1 cellular context compared by ENCODE assay signal in genomic region chr6:26156105-26156849, GRCh38.
TF ChIP-seq lines count a peak whose summit lies in the region.

No MANE protein-coding gene starts in this region.

TF ChIP-seq in HepG2, 621 proteins besides CTCF, POLR2A, EP300 and RAD21 (continued from another document and continues in another):
- TF ChIP-seq ZNF687 (CRISPR knock-in tag; IDR thresholded peaks at IDR 0.05) = peak; percentile 90
- no peak for TF ChIP-seq MLX (CRISPR knock-in tag; IDR thresholded peaks at IDR 0.05)
- peak; percentile 81; the same call in 1 of the 2 replicates for TF ChIP-seq SSRP1 (CRISPR knock-in tag; IDR thresholded peaks at IDR 0.05)
- TF ChIP-seq SP140L (CRISPR knock-in tag; IDR thresholded peaks at IDR 0.05; ENCODE audit: borderline replicate concordance) = no peak
- TF ChIP-seq RFX5 (IDR thresholded peaks at IDR 0.05; ENCODE audit: low read depth, low read length) = peak; percentile 52; the same call in 1 of the 2 replicates
- TF ChIP-seq MXD1 (CRISPR knock-in tag; IDR thresholded peaks at IDR 0.05) = peak; percentile 93
- peak; percentile 93 for TF ChIP-seq ZNF800 (CRISPR knock-in tag; IDR thresholded peaks at IDR 0.05)
- peak; percentile 93 for TF ChIP-seq POGK (CRISPR knock-in tag; conservative IDR thresholded peaks at IDR 0.05)
- peak; percentile 65 for TF ChIP-seq ZNF792 (CRISPR knock-in tag; IDR thresholded peaks at IDR 0.05)
- TF ChIP-seq, protein P1, sequence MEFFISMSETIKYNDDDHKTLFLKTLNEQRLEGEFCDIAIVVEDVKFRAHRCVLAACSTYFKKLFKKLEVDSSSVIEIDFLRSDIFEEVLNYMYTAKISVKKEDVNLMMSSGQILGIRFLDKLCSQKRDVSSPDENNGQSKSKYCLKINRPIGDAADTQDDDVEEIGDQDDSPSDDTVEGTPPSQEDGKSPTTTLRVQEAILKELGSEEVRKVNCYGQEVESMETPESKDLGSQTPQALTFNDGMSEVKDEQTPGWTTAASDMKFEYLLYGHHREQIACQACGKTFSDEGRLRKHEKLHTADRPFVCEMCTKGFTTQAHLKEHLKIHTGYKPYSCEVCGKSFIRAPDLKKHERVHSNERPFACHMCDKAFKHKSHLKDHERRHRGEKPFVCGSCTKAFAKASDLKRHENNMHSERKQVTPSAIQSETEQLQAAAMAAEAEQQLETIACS (CRISPR knock-in tag; IDR thresholded peaks at IDR 0.05) = peak; percentile 59
- TF ChIP-seq, protein P2, sequence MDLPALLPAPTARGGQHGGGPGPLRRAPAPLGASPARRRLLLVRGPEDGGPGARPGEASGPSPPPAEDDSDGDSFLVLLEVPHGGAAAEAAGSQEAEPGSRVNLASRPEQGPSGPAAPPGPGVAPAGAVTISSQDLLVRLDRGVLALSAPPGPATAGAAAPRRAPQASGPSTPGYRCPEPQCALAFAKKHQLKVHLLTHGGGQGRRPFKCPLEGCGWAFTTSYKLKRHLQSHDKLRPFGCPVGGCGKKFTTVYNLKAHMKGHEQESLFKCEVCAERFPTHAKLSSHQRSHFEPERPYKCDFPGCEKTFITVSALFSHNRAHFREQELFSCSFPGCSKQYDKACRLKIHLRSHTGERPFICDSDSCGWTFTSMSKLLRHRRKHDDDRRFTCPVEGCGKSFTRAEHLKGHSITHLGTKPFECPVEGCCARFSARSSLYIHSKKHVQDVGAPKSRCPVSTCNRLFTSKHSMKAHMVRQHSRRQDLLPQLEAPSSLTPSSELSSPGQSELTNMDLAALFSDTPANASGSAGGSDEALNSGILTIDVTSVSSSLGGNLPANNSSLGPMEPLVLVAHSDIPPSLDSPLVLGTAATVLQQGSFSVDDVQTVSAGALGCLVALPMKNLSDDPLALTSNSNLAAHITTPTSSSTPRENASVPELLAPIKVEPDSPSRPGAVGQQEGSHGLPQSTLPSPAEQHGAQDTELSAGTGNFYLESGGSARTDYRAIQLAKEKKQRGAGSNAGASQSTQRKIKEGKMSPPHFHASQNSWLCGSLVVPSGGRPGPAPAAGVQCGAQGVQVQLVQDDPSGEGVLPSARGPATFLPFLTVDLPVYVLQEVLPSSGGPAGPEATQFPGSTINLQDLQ (CRISPR knock-in tag; IDR thresholded peaks at IDR 0.05) = 0 out of 2 replicates have a peak, but pooled peaks have one; percentile 72
- peak; percentile 65; the same call in 1 of the 2 replicates for TF ChIP-seq ZNF414 (CRISPR knock-in tag; IDR thresholded peaks at IDR 0.05)
- peak; percentile 88; the same call in 1 of the 2 replicates for TF ChIP-seq ZNF124 (CRISPR knock-in tag; IDR thresholded peaks at IDR 0.05)
- TF ChIP-seq TAF1 (CRISPR knock-in tag; IDR thresholded peaks at IDR 0.05) = peak; percentile 96
- no peak; the same call in 1 of the 2 replicates for TF ChIP-seq PRDM10 (CRISPR knock-in tag; IDR thresholded peaks at IDR 0.05; ENCODE audit: low read depth)
- peak; percentile 86 for TF ChIP-seq TBL1XR1 (IDR thresholded peaks at IDR 0.05; ENCODE audit: borderline replicate concordance, low read length, partially characterized antibody)
- TF ChIP-seq, protein P3, sequence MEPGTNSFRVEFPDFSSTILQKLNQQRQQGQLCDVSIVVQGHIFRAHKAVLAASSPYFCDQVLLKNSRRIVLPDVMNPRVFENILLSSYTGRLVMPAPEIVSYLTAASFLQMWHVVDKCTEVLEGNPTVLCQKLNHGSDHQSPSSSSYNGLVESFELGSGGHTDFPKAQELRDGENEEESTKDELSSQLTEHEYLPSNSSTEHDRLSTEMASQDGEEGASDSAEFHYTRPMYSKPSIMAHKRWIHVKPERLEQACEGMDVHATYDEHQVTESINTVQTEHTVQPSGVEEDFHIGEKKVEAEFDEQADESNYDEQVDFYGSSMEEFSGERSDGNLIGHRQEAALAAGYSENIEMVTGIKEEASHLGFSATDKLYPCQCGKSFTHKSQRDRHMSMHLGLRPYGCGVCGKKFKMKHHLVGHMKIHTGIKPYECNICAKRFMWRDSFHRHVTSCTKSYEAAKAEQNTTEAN (CRISPR knock-in tag; conservative IDR thresholded peaks at IDR 0.05) = peak; percentile 65
- TF ChIP-seq, protein P4, sequence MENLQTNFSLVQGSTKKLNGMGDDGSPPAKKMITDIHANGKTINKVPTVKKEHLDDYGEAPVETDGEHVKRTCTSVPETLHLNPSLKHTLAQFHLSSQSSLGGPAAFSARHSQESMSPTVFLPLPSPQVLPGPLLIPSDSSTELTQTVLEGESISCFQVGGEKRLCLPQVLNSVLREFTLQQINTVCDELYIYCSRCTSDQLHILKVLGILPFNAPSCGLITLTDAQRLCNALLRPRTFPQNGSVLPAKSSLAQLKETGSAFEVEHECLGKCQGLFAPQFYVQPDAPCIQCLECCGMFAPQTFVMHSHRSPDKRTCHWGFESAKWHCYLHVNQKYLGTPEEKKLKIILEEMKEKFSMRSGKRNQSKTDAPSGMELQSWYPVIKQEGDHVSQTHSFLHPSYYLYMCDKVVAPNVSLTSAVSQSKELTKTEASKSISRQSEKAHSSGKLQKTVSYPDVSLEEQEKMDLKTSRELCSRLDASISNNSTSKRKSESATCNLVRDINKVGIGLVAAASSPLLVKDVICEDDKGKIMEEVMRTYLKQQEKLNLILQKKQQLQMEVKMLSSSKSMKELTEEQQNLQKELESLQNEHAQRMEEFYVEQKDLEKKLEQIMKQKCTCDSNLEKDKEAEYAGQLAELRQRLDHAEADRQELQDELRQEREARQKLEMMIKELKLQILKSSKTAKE (CRISPR knock-in tag; IDR thresholded peaks at IDR 0.05; ENCODE audit: borderline replicate concordance) = peak; percentile 61
- 0 out of 2 replicates have a peak, but pooled peaks have one; percentile 26 for TF ChIP-seq HNF4G (IDR thresholded peaks at IDR 0.05; ENCODE audit: borderline replicate concordance, low read depth, low read length)
- peak; percentile 29 for TF ChIP-seq HNF4G (CRISPR knock-in tag; IDR thresholded peaks at IDR 0.05; ENCODE audit: borderline replicate concordance, low read depth)
- peak; percentile 96 for TF ChIP-seq MAF1 (CRISPR knock-in tag; IDR thresholded peaks at IDR 0.05; ENCODE audit: borderline replicate concordance)
- TF ChIP-seq ZFP90 (CRISPR knock-in tag; IDR thresholded peaks at IDR 0.05; ENCODE audit: borderline replicate concordance) = peak; percentile 95
- TF ChIP-seq, protein P5, sequence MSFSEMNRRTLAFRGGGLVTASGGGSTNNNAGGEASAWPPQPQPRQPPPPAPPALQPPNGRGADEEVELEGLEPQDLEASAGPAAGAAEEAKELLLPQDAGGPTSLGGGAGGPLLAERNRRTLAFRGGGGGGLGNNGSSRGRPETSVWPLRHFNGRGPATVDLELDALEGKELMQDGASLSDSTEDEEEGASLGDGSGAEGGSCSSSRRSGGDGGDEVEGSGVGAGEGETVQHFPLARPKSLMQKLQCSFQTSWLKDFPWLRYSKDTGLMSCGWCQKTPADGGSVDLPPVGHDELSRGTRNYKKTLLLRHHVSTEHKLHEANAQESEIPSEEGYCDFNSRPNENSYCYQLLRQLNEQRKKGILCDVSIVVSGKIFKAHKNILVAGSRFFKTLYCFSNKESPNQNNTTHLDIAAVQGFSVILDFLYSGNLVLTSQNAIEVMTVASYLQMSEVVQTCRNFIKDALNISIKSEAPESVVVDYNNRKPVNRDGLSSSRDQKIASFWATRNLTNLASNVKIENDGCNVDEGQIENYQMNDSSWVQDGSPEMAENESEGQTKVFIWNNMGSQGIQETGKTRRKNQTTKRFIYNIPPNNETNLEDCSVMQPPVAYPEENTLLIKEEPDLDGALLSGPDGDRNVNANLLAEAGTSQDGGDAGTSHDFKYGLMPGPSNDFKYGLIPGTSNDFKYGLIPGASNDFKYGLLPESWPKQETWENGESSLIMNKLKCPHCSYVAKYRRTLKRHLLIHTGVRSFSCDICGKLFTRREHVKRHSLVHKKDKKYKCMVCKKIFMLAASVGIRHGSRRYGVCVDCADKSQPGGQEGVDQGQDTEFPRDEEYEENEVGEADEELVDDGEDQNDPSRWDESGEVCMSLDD (CRISPR knock-in tag; IDR thresholded peaks at IDR 0.05; ENCODE audit: borderline replicate concordance) = peak; percentile 73
- TF ChIP-seq PAWR (CRISPR knock-in tag; IDR thresholded peaks at IDR 0.05; ENCODE audit: borderline replicate concordance) = 0 out of 2 replicates have a peak, but pooled peaks have one; percentile 75
